ENCODE assay signal across 14 cellular contexts in the genomic region with DNA sequence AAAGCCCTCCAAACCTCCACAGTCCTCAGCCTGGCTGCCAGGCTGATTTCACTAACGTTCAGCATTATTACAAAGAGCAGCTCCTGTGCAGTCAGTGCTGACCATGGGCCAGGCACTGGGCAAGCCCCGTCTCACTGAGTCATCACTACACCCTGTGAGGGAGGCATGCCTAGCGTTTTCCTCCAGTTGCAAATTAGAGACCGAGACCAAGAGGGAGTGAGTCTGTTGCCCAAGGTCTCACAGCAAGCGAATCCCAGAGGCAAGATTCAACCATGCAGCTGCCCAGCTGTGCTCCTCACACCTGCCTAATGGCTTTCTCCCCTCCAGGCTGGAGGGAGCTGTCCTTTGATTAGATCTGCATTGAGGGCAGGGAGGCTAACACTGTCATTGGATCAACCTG.
DNase-seq lines count a peak whose midpoint lies in the region; ATAC-seq and TF ChIP-seq lines count a peak whose summit lies in the region.
"Had no signal": no experiment of that assay in that cellular context is flagged by ENCODE, and none has a peak within 500 bp of the region (broad histone marks: within the 10 kb centered on the region; RNA-seq: fewer than 3 reads in every experiment).

No MANE protein-coding gene starts in this region.

- no peak overlapping the region for H3K4me3 Mint-ChIP-seq in stimulated activated naive B cell treated with anti-CD40 and anti-IgM and Interleukin-4, amounts not matched to agents 10 μg/mL and 1 μg/mL and 100 μg/mL, for 72 hours
- H3K4me3 Mint-ChIP-seq: activated CD8-positive, alpha-beta memory T cell treated with anti-CD3 and anti-CD28 coated beads, Interleukin-2, amount 10 ng/mL, durations not matched to agents 7 days and 5 days; activated naive CD8-positive, alpha-beta T cell treated with anti-CD3 and anti-CD28 coated beads, Interleukin-2, amount 10 ng/mL, durations not matched to agents 7 days and 5 days; stimulated activated effector memory CD8-positive, alpha-beta T cell treated with anti-CD3 and anti-CD28 coated beads, Interleukin-12 subunit alpha, Interleukin-12 subunit beta, amount 100 ng/mL, for 72 hours had no signal

- H3K9me3 Mint-ChIP-seq in stimulated activated naive B cell treated with anti-CD40 and anti-IgM and Interleukin-4, amounts not matched to agents 10 μg/mL and 1 μg/mL and 100 μg/mL, for 72 hours, result peaks cover 0 to 1% of the 10 kb centered on the region in 2 donors
- H3K9me3 Mint-ChIP-seq: activated naive CD8-positive, alpha-beta T cell treated with anti-CD3 and anti-CD28 coated beads, Interleukin-2, amount 10 ng/mL, durations not matched to agents 7 days and 5 days had no signal

- no peak overlapping the region for H3K27ac Mint-ChIP-seq in stimulated activated naive B cell treated with anti-CD40 and anti-IgM and Interleukin-4, amounts not matched to agents 10 μg/mL and 1 μg/mL and 100 μg/mL, for 72 hours
- H3K27ac Mint-ChIP-seq: activated CD8-positive, alpha-beta memory T cell treated with anti-CD3 and anti-CD28 coated beads, Interleukin-2, amount 10 ng/mL, durations not matched to agents 7 days and 5 days; activated naive CD8-positive, alpha-beta T cell treated with anti-CD3 and anti-CD28 coated beads, Interleukin-2, amount 10 ng/mL, durations not matched to agents 7 days and 5 days; stimulated activated effector memory CD8-positive, alpha-beta T cell treated with anti-CD3 and anti-CD28 coated beads, Interleukin-12 subunit alpha, Interleukin-12 subunit beta, amount 100 ng/mL, for 72 hours had no signal

- peaks cover 20 to 38% of the 10 kb centered on the region in 2 donors for H3K27me3 Mint-ChIP-seq in stimulated activated naive B cell treated with anti-CD40 and anti-IgM and Interleukin-4, amounts not matched to agents 10 μg/mL and 1 μg/mL and 100 μg/mL, for 72 hours
- H3K27me3 Mint-ChIP-seq: activated CD8-positive, alpha-beta memory T cell treated with anti-CD3 and anti-CD28 coated beads, Interleukin-2, amount 10 ng/mL, durations not matched to agents 7 days and 5 days had no signal

- no peaks in the 10 kb centered on the region for H3K36me3 Mint-ChIP-seq in stimulated activated naive B cell treated with anti-CD40 and anti-IgM and Interleukin-4, amounts not matched to agents 10 μg/mL and 1 μg/mL and 100 μg/mL, for 72 hours
- H3K36me3 Mint-ChIP-seq: activated CD8-positive, alpha-beta memory T cell treated with anti-CD3 and anti-CD28 coated beads, Interleukin-2, amount 10 ng/mL, durations not matched to agents 7 days and 5 days; activated naive CD8-positive, alpha-beta T cell treated with anti-CD3 and anti-CD28 coated beads, Interleukin-2, amount 10 ng/mL, durations not matched to agents 7 days and 5 days; stimulated activated effector memory CD8-positive, alpha-beta T cell treated with anti-CD3 and anti-CD28 coated beads, Interleukin-12 subunit alpha, Interleukin-12 subunit beta, amount 100 ng/mL, for 72 hours had no signal

- no peak for TF ChIP-seq CTCF in AG09319 (IDR thresholded peaks at IDR 0.05; ENCODE audit: low read depth, low read length)

- intact Hi-C loops in sciatic nerve (cut with DNase I), result no loop called here

- H3K4me1 Mint-ChIP-seq in stimulated activated naive B cell treated with anti-CD40 and anti-IgM and Interleukin-4, amounts not matched to agents 10 μg/mL and 1 μg/mL and 100 μg/mL, for 72 hours, result no peaks in the 10 kb centered on the region
- H3K4me1 Mint-ChIP-seq: activated CD8-positive, alpha-beta memory T cell treated with anti-CD3 and anti-CD28 coated beads, Interleukin-2, amount 10 ng/mL, durations not matched to agents 7 days and 5 days; activated naive CD8-positive, alpha-beta T cell treated with anti-CD3 and anti-CD28 coated beads, Interleukin-2, amount 10 ng/mL, durations not matched to agents 7 days and 5 days; stimulated activated effector memory CD8-positive, alpha-beta T cell treated with anti-CD3 and anti-CD28 coated beads, Interleukin-12 subunit alpha, Interleukin-12 subunit beta, amount 100 ng/mL, for 72 hours had no signal

- peak; percentile 15 for DNase-seq in AG09319 (ENCODE audit: extremely low read depth, low read depth)
- peak; percentile 8 for DNase-seq in HK-2 (ENCODE audit: unreplicated experiment)
- DNase-seq in astrocyte of the hippocampus (ENCODE audit: low read depth, low spot score), result peak; percentile 75
- DNase-seq in iPS-NIHi11 (ENCODE audit: low spot score), result peak; percentile 39
- DNase-seq in medulla oblongata (ENCODE audit: extremely low spot score), result no peak
- no peak for DNase-seq in activated CD8-positive, alpha-beta memory T cell treated with anti-CD3 and anti-CD28 coated beads for 24 hours
- no peak for DNase-seq in stimulated activated naive B cell treated with anti-CD40 and anti-IgM and Interleukin-4, amounts not matched to agents 10 μg/mL and 1 μg/mL and 100 μg/mL, for 72 hours
- no peak for DNase-seq in sciatic nerve (ENCODE audit: low spot score)
- DNase-seq: activated CD8-positive, alpha-beta memory T cell treated with anti-CD3 and anti-CD28 coated beads, Interleukin-2, amount 10 ng/mL, durations not matched to agents 7 days and 5 days; activated naive CD8-positive, alpha-beta T cell treated with anti-CD3 and anti-CD28 coated beads, Interleukin-2, amount 10 ng/mL, durations not matched to agents 7 days and 5 days; dorsolateral prefrontal cortex; hippocampal formation; stimulated activated CD4-positive, alpha-beta T cell treated with anti-CD3 and anti-CD28 coated beads, Interleukin-1b, Interleukin-23, amount 100 ng/mL, for 48 hours had no signal

- no peak for ATAC-seq in stimulated activated naive B cell treated with anti-CD40 and anti-IgM and Interleukin-4, amounts not matched to agents 10 μg/mL and 1 μg/mL and 100 μg/mL, for 72 hours (replicated peaks)
- no peak for ATAC-seq in sciatic nerve
- ATAC-seq: activated CD8-positive, alpha-beta memory T cell treated with anti-CD3 and anti-CD28 coated beads, Interleukin-2, amount 10 ng/mL, durations not matched to agents 7 days and 5 days; stimulated activated effector memory CD8-positive, alpha-beta T cell treated with anti-CD3 and anti-CD28 coated beads, Interleukin-12 subunit alpha, Interleukin-12 subunit beta, amount 100 ng/mL, for 72 hours had no signal

Comparison
In these comparisons a context has a peak if more than half of its experiments do, and no peak if none do; other contexts are left out.
1. DNase-seq: peak in AG09319 (single experiment), HK-2 (single experiment), astrocyte of the hippocampus (single experiment) and iPS-NIHi11 (single experiment); none in medulla oblongata (single experiment), activated CD8-positive, alpha-beta memory T cell treated with anti-CD3 and anti-CD28 coated beads for 24 hours (single experiment), stimulated activated naive B cell treated with anti-CD40 and anti-IgM and Interleukin-4, amounts not matched to agents 10 μg/mL and 1 μg/mL and 100 μg/mL, for 72 hours (single experiment) and sciatic nerve (single experiment).